ENCODE assay signal across 13 cellular contexts in genomic region chr2:145644820-145645302, GRCh38.
A peak's percentile ranks its signal among the peaks of the same experiment; 100 is the strongest.
DNase-seq lines count a peak whose midpoint lies in the region; ATAC-seq and TF ChIP-seq lines count a peak whose summit lies in the region.
"Had no signal": no experiment of that assay in that cellular context is flagged by ENCODE, and none has a peak within 500 bp of the region (broad histone marks: within the 10 kb centered on the region; RNA-seq: fewer than 3 reads in every experiment).

No MANE protein-coding gene starts in this region.

- no peak overlapping the region for H3K4me3 Mint-ChIP-seq in type B pancreatic cell
- H3K4me3 Mint-ChIP-seq: effector memory CD8-positive, alpha-beta T cell had no signal

- no peaks in the 10 kb centered on the region for H3K4me1 Mint-ChIP-seq in type B pancreatic cell (ENCODE audit: unreplicated experiment)

- H3K36me3 Mint-ChIP-seq in type B pancreatic cell = no peaks in the 10 kb centered on the region

- DNase-seq in H7 = peak; percentile 1
- DNase-seq in myocyte (ENCODE audit: low read depth) = peak; percentile 13
- DNase-seq in type B pancreatic cell (ENCODE audit: extremely low spot score, unreplicated experiment) = no peak
- no peak for DNase-seq in NCI-H1694 (lab: John Stamatoyannopoulos, UW)
- DNase-seq in COLO668 (lab: John Stamatoyannopoulos, UW; ENCODE audit: unreplicated experiment) = no peak
- no peak for DNase-seq in NCI-H187 treated with DMSO at 0.1 percent for 48 hours (lab: John Stamatoyannopoulos, UW)
- DNase-seq: activated T-cell treated with anti-CD3 and anti-CD28 coated beads, Interleukin-2, amount 50 U/mL, for 48 hours; effector memory CD8-positive, alpha-beta T cell; uterus had no signal

- no peak overlapping the region for H3K27ac Mint-ChIP-seq in type B pancreatic cell
- H3K27ac Mint-ChIP-seq: effector memory CD8-positive, alpha-beta T cell had no signal

- H3K27me3 Mint-ChIP-seq in type B pancreatic cell = no peaks in the 10 kb centered on the region
- H3K27me3 Mint-ChIP-seq: effector memory CD8-positive, alpha-beta T cell had no signal

- H3K4me3 ChIP-seq in H7 (ENCODE audit: insufficient read depth, low read depth, low read length) = no peak overlapping the region
- H3K4me3 ChIP-seq: SJCRH30, uterus had no signal

- H3K9me3 Mint-ChIP-seq in type B pancreatic cell = no peaks in the 10 kb centered on the region

- H3K27me3 ChIP-seq in H7 (ENCODE audit: control insufficient read depth, insufficient read depth, low read length) = no peaks in the 10 kb centered on the region
- H3K27me3 ChIP-seq: SJCRH30, uterus had no signal

- ATAC-seq in GM18873 (IDR thresholded peaks at IDR 0.05; ENCODE audit: low FRiP score, unreplicated experiment) (peak; percentile 99), HG03520 (IDR thresholded peaks at IDR 0.05; ENCODE audit: unreplicated experiment) (peak; percentile 92)
- ATAC-seq: effector memory CD8-positive, alpha-beta T cell; left lobe of liver had no signal

- TF ChIP-seq CTCF in type B pancreatic cell (conservative IDR thresholded peaks at IDR 0.05) = no peak

- H3K36me3 ChIP-seq in H7 (replicated peaks; ENCODE audit: control insufficient read depth, insufficient read depth, low read length) = no peaks in the 10 kb centered on the region
- H3K36me3 ChIP-seq: SJCRH30, uterus had no signal

Comparison
In these comparisons a context has a peak if more than half of its experiments do, and no peak if none do; other contexts are left out.
1. DNase-seq: peak in H7 (single experiment) and myocyte (single experiment); none in type B pancreatic cell (single experiment), NCI-H1694 (single experiment), COLO668 (single experiment) and NCI-H187 treated with DMSO at 0.1 percent for 48 hours (single experiment).